29 cellular contexts compared by ENCODE assay signal in the genomic region with DNA sequence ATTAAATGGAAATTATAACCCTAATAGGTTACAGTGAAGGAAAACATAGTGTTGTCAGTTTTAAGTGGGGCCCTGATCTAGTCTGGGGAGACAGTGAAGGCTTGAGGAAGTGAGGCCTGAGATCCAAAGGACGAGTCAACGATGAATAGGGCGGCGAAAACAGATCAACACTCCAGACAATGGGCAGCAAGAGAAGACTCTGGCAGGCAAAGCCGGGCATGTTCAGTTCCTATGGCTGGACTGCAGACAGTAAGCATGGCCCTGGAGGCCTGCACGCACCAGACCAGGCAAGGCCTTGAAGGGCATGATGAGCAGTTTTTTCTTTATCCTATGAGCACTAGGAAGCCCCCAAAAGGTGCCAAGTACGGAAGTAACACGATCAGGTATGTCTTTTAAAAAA.
DNase-seq lines count a peak whose midpoint lies in the region; ATAC-seq and TF ChIP-seq lines count a peak whose summit lies in the region.
"Had no signal": no experiment of that assay in that cellular context is flagged by ENCODE, and none has a peak within 500 bp of the region (broad histone marks: within the 10 kb centered on the region; RNA-seq: fewer than 3 reads in every experiment).

No MANE protein-coding gene starts in this region.

- in situ Hi-C loops in transverse colon (cut with MboI; ENCODE audit: low pct_ligation_motif_present in 1 of 4, low pct_unique_long_range_greater_than_20kb in 1 of 4, low sequenced_read_pairs in 3 of 4), result no loop called here

- H3K4me1 ChIP-seq in transverse colon, result peaks cover 0 to 4% (median 0%) of the 10 kb centered on the region in 4 donors
- no peaks in the 10 kb centered on the region for H3K4me1 ChIP-seq in MM.1S (ENCODE audit: low read length)
- H3K4me1 ChIP-seq: psoas muscle had no signal

- H3K9me3 ChIP-seq in transverse colon, result no peaks in the 10 kb centered on the region
- H3K9me3 ChIP-seq in MM.1S (replicated peaks; ENCODE audit: insufficient read depth, low read length), result no peaks in the 10 kb centered on the region
- H3K9me3 ChIP-seq: heart right ventricle, neutrophil, psoas muscle, sigmoid colon had no signal

- no peak for DNase-seq in activated CD8-positive, alpha-beta T cell treated with anti-CD3 and anti-CD28 coated beads for 36 hours
- DNase-seq in activated CD8-positive, alpha-beta T cell treated with anti-CD3 and anti-CD28 coated beads, Interleukin-2, amount 10 ng/mL, durations not matched to agents 7 days and 5 days, result no peak
- no peak for DNase-seq in glutamatergic neuron
- no peak for DNase-seq in progenitor cell of endocrine pancreas (ENCODE audit: low spot score, unreplicated experiment)
- no peak for DNase-seq in transverse colon
- DNase-seq in MM.1S, result no peak
- DNase-seq in central memory CD4-positive, alpha-beta T cell, result no peak
- DNase-seq: activated CD4-positive, alpha-beta T cell treated with anti-CD3 and anti-CD28 coated beads, Interleukin-2, amount 50 U/mL, for 1 hour; CD4-positive, CD25-positive, alpha-beta regulatory T cell; foreskin keratinocyte; heart right ventricle; mammary epithelial cell; NCI-H1092; NCI-H187; NCI-H2171; NCI-H524 treated with DMSO at 0.1 percent for 48 hours; NK-92 treated with Interleukin-12 subunit alpha and Interleukin-12 subunit beta, amount 100 ng/mL, for 24 hours; PC-3; psoas muscle; sigmoid colon; stimulated activated CD4-positive, alpha-beta T cell treated with anti-CD3 and anti-CD28 coated beads, Interleukin-4, amount 100 ng/mL, for 4 hours; stimulated activated naive B cell treated with anti-CD40 and anti-IgM and Interleukin-4, amounts not matched to agents 10 μg/mL and 1 μg/mL and 100 μg/mL, for 72 hours had no signal

- H3K27ac ChIP-seq in transverse colon, result no peak overlapping the region
- H3K27ac ChIP-seq in MM.1S (ENCODE audit: low read length), result no peak overlapping the region
- H3K27ac ChIP-seq: foreskin keratinocyte, psoas muscle, VCaP had no signal

- POLR2A ChIA-PET in activated CD8-positive, alpha-beta T cell treated with anti-CD3 and anti-CD28 coated beads for 36 hours (lab: Charles Lee), result no interaction called here
- POLR2A ChIA-PET in activated CD8-positive, alpha-beta T cell treated with anti-CD3 and anti-CD28 coated beads, Interleukin-2, amount 10 ng/mL, durations not matched to agents 7 days and 5 days (lab: Charles Lee), result no interaction called here

- H3K9me3 Mint-ChIP-seq in activated CD8-positive, alpha-beta T cell treated with anti-CD3 and anti-CD28 coated beads for 36 hours, result no peaks in the 10 kb centered on the region
- H3K9me3 Mint-ChIP-seq in activated CD8-positive, alpha-beta T cell treated with anti-CD3 and anti-CD28 coated beads, Interleukin-2, amount 10 ng/mL, durations not matched to agents 7 days and 5 days (ENCODE audit: insufficient read depth), result no peaks in the 10 kb centered on the region
- H3K9me3 Mint-ChIP-seq in brain, result no peaks in the 10 kb centered on the region
- H3K9me3 Mint-ChIP-seq in glutamatergic neuron (ENCODE audit: unreplicated experiment), result no peaks in the 10 kb centered on the region
- H3K9me3 Mint-ChIP-seq in progenitor cell of endocrine pancreas (ENCODE audit: low read depth), result no peaks in the 10 kb centered on the region
- H3K9me3 Mint-ChIP-seq: activated T-helper 2 cell treated with anti-CD3 and anti-CD28 coated beads, Interferon-gamma antibody, Interleukin-2, Interleukin-4, amounts not matched to agents 10 μg/mL and 5 μg/mL and 100 μg/mL, durations not matched to agents 14 hours and 24 hours and 36 hours; CD4-positive, CD25-positive, alpha-beta regulatory T cell; stimulated activated naive B cell treated with anti-CD40 and anti-IgM and Interleukin-4, amounts not matched to agents 10 μg/mL and 1 μg/mL and 100 μg/mL, for 72 hours; T-helper 2 cell treated with Interferon-gamma antibody and Interleukin-4, amounts not matched to agents 5 μg/mL and 100 μg/mL, for 36 hours had no signal

- WGBS in transverse colon (ENCODE audit: low coverage in 1 of 2), 2 donors, result 83 to 88% methylated on average over 2 to 8 of the region's 8 CpGs

- no peak for ATAC-seq in activated CD8-positive, alpha-beta T cell treated with anti-CD3 and anti-CD28 coated beads for 36 hours
- ATAC-seq in activated CD8-positive, alpha-beta T cell treated with anti-CD3 and anti-CD28 coated beads, Interleukin-2, amount 10 ng/mL, durations not matched to agents 7 days and 5 days, result no peak
- ATAC-seq: foreskin keratinocyte; heart right ventricle; PC-3; psoas muscle; Right ventricle myocardium inferior; stimulated activated naive B cell treated with anti-CD40 and anti-IgM and Interleukin-4, amounts not matched to agents 10 μg/mL and 1 μg/mL and 100 μg/mL, for 72 hours had no signal

- H3K4me3 Mint-ChIP-seq in activated CD8-positive, alpha-beta T cell treated with anti-CD3 and anti-CD28 coated beads for 36 hours, result no peak overlapping the region
- H3K4me3 Mint-ChIP-seq in activated CD8-positive, alpha-beta T cell treated with anti-CD3 and anti-CD28 coated beads, Interleukin-2, amount 10 ng/mL, durations not matched to agents 7 days and 5 days, result no peak overlapping the region
- H3K4me3 Mint-ChIP-seq in brain, result no peak overlapping the region
- no peak overlapping the region for H3K4me3 Mint-ChIP-seq in glutamatergic neuron (ENCODE audit: unreplicated experiment)
- H3K4me3 Mint-ChIP-seq in progenitor cell of endocrine pancreas (ENCODE audit: low read depth), result no peak overlapping the region
- H3K4me3 Mint-ChIP-seq: activated naive CD8-positive, alpha-beta T cell; CD4-positive, CD25-positive, alpha-beta regulatory T cell; stimulated activated naive B cell treated with anti-CD40 and anti-IgM and Interleukin-4, amounts not matched to agents 10 μg/mL and 1 μg/mL and 100 μg/mL, for 72 hours; T-helper 2 cell treated with Interferon-gamma antibody and Interleukin-4, amounts not matched to agents 5 μg/mL and 100 μg/mL, for 36 hours had no signal

- H3K36me3 ChIP-seq in transverse colon (peaks cover 0 to 11% (median 4%) of the 10 kb centered on the region in 4 donors), MM.1S (replicated peaks; ENCODE audit: insufficient read depth, low read length) (no peaks in the 10 kb centered on the region)

- H3K4me2 ChIP-seq in MM.1S (ENCODE audit: low read depth, low read length), result no peak overlapping the region

- no peaks in the 10 kb centered on the region for H3K79me2 ChIP-seq in MM.1S (ENCODE audit: low read length)

- peaks cover 36% of the 10 kb centered on the region for H3K36me3 Mint-ChIP-seq in activated CD8-positive, alpha-beta T cell treated with anti-CD3 and anti-CD28 coated beads for 36 hours (ENCODE audit: low read depth)
- peaks cover 17% of the 10 kb centered on the region for H3K36me3 Mint-ChIP-seq in activated CD8-positive, alpha-beta T cell treated with anti-CD3 and anti-CD28 coated beads, Interleukin-2, amount 10 ng/mL, durations not matched to agents 7 days and 5 days (ENCODE audit: low read depth)
- peaks cover 57% of the 10 kb centered on the region for H3K36me3 Mint-ChIP-seq in brain
- H3K36me3 Mint-ChIP-seq in glutamatergic neuron (ENCODE audit: unreplicated experiment), result peaks cover 10% of the 10 kb centered on the region
- H3K36me3 Mint-ChIP-seq in progenitor cell of endocrine pancreas (ENCODE audit: insufficient read depth), result peaks cover 18% of the 10 kb centered on the region

- H3K4me1 Mint-ChIP-seq in activated CD8-positive, alpha-beta T cell treated with anti-CD3 and anti-CD28 coated beads for 36 hours (ENCODE audit: low read depth), result peaks cover 10% of the 10 kb centered on the region
- peaks cover 8% of the 10 kb centered on the region for H3K4me1 Mint-ChIP-seq in activated CD8-positive, alpha-beta T cell treated with anti-CD3 and anti-CD28 coated beads, Interleukin-2, amount 10 ng/mL, durations not matched to agents 7 days and 5 days (ENCODE audit: low read depth)
- H3K4me1 Mint-ChIP-seq in brain, result peaks cover 19% of the 10 kb centered on the region
- peaks cover 6% of the 10 kb centered on the region for H3K4me1 Mint-ChIP-seq in glutamatergic neuron (ENCODE audit: low read depth, unreplicated experiment)
- H3K4me1 Mint-ChIP-seq in progenitor cell of endocrine pancreas (ENCODE audit: low read depth), result no peaks in the 10 kb centered on the region

- TF ChIP-seq POLR2A in transverse colon (IDR thresholded peaks at IDR 0.05), result no peak

- H3K9ac ChIP-seq in MM.1S (ENCODE audit: low read length), result no peak overlapping the region

- CTCF ChIA-PET in activated CD8-positive, alpha-beta T cell treated with anti-CD3 and anti-CD28 coated beads for 36 hours (lab: Charles Lee), result interaction anchor here (2.5 kb wide), 1 partner anchor 11 kb away, joined by 11 read pairs; no protein-coding TSS in a partner anchor
- CTCF ChIA-PET in activated CD8-positive, alpha-beta T cell treated with anti-CD3 and anti-CD28 coated beads, Interleukin-2, amount 10 ng/mL, durations not matched to agents 7 days and 5 days (lab: Charles Lee), result interaction anchor here (1.0 kb wide), 1 partner anchor 24 kb away, joined by 3 read pairs; no protein-coding TSS in a partner anchor

- H3K27me3 ChIP-seq in transverse colon, result no peaks in the 10 kb centered on the region
- H3K27me3 ChIP-seq in MM.1S (replicated peaks; ENCODE audit: insufficient read depth, low read length), result no peaks in the 10 kb centered on the region
- H3K27me3 ChIP-seq: foreskin keratinocyte, heart right ventricle, neutrophil, sigmoid colon had no signal

- H2AFZ ChIP-seq in MM.1S (ENCODE audit: low read length), result no peak overlapping the region

- intact Hi-C loops in activated CD8-positive, alpha-beta T cell treated with anti-CD3 and anti-CD28 coated beads for 36 hours (cut with micrococcal nuclease), result no loop called here
- intact Hi-C loops in transverse colon (cut with DNase I; ENCODE audit: low total_unique reads), result no loop called here

- no peaks in the 10 kb centered on the region for H3K27me3 Mint-ChIP-seq in activated CD8-positive, alpha-beta T cell treated with anti-CD3 and anti-CD28 coated beads for 36 hours
- H3K27me3 Mint-ChIP-seq in activated CD8-positive, alpha-beta T cell treated with anti-CD3 and anti-CD28 coated beads, Interleukin-2, amount 10 ng/mL, durations not matched to agents 7 days and 5 days (ENCODE audit: low read depth), result no peaks in the 10 kb centered on the region
- H3K27me3 Mint-ChIP-seq in brain (no peaks in the 10 kb centered on the region), glutamatergic neuron (ENCODE audit: unreplicated experiment) (peaks cover 4% of the 10 kb centered on the region), progenitor cell of endocrine pancreas (no peaks in the 10 kb centered on the region)
- H3K27me3 Mint-ChIP-seq: activated naive CD8-positive, alpha-beta T cell; CD4-positive, CD25-positive, alpha-beta regulatory T cell; stimulated activated naive B cell treated with anti-CD40 and anti-IgM and Interleukin-4, amounts not matched to agents 10 μg/mL and 1 μg/mL and 100 μg/mL, for 72 hours had no signal

- peak overlapping the region; percentile 80 for H3K27ac Mint-ChIP-seq in activated CD8-positive, alpha-beta T cell treated with anti-CD3 and anti-CD28 coated beads for 36 hours
- no peak overlapping the region for H3K27ac Mint-ChIP-seq in activated CD8-positive, alpha-beta T cell treated with anti-CD3 and anti-CD28 coated beads, Interleukin-2, amount 10 ng/mL, durations not matched to agents 7 days and 5 days
- H3K27ac Mint-ChIP-seq in brain, result peak overlapping the region in 4 of 5 experiments; percentile 67 to 87 (median 82)
- H3K27ac Mint-ChIP-seq in glutamatergic neuron (ENCODE audit: unreplicated experiment), result peak overlapping the region; percentile 64
- peak overlapping the region; percentile 57 for H3K27ac Mint-ChIP-seq in progenitor cell of endocrine pancreas
- H3K27ac Mint-ChIP-seq: activated T-helper 2 cell treated with anti-CD3 and anti-CD28 coated beads, Interferon-gamma antibody, Interleukin-2, Interleukin-4, amounts not matched to agents 10 μg/mL and 5 μg/mL and 100 μg/mL, durations not matched to agents 14 hours and 24 hours and 36 hours; stimulated activated naive B cell treated with anti-CD40 and anti-IgM and Interleukin-4, amounts not matched to agents 10 μg/mL and 1 μg/mL and 100 μg/mL, for 72 hours; T-helper 2 cell treated with Interferon-gamma antibody and Interleukin-4, amounts not matched to agents 5 μg/mL and 100 μg/mL, for 36 hours had no signal

- no peaks in the 10 kb centered on the region for H3K9me2 ChIP-seq in MM.1S (replicated peaks; ENCODE audit: insufficient read depth, low read length)

- H3F3A ChIP-seq in MM.1S (ENCODE audit: insufficient read depth, low read length), result no peaks in the 10 kb centered on the region

- H3K4me3 ChIP-seq in transverse colon, result no peak overlapping the region
- H3K4me3 ChIP-seq in MM.1S (ENCODE audit: low read length), result no peak overlapping the region
- H3K4me3 ChIP-seq: heart right ventricle, psoas muscle, sigmoid colon had no signal

- TF ChIP-seq EP300 in transverse colon (IDR thresholded peaks at IDR 0.05; ENCODE audit: low read depth), result no peak

- no peaks in the 10 kb centered on the region for H4K20me1 ChIP-seq in MM.1S (ENCODE audit: insufficient read depth, low read length)

- no peak for TF ChIP-seq CTCF in activated CD8-positive, alpha-beta T cell treated with anti-CD3 and anti-CD28 coated beads for 36 hours (IDR thresholded peaks at IDR 0.05)
- no peak for TF ChIP-seq CTCF in brain (conservative IDR thresholded peaks at IDR 0.05)
- TF ChIP-seq CTCF in glutamatergic neuron (IDR thresholded peaks at IDR 0.05; ENCODE audit: partially characterized antibody, unreplicated experiment), result no peak
- TF ChIP-seq CTCF in progenitor cell of endocrine pancreas (IDR thresholded peaks at IDR 0.05; ENCODE audit: unreplicated experiment), result no peak
- no peak for TF ChIP-seq CTCF in transverse colon (IDR thresholded peaks at IDR 0.05)
- no peak for TF ChIP-seq CTCF in MM.1S (IDR thresholded peaks at IDR 0.05; ENCODE audit: low read length)
